11 cellular contexts compared by ENCODE assay signal in the genomic region with DNA sequence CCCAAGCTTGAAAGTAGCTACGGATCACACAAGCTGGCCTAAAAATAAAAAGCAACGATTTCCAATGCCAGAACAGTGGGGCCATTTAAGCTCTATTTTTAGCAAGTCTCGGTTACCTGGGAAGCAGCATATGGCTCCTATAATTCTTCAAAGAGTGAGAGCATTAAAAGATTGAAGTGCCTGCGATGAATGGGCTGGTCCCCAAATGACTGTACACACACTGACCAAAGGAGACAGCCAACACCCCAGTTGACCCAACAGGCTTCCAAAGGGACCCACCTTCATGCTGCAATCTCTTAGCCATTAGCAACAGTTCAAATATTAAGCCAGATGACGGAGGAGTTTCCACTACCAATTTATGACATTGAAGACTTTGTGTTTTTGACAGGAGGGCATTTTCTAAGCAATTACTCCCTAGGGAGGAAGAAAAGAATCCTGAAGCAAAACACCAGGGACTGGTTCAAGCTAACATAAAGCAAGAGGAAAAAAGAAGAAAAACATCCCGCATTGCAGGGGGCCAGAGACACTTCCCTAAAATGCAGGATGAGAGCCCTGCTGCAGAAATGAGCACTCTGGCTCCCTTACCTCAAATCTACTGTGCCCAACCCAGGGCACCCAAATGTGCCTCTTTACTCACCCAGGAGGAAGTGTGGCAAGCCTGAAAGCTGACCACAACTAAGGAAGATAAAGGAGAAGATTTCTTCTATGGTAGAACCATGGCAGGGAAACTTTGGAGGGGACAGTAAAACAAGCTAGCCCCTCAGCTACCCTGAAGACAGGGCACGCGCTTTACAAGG. TPM values are rescaled to one million over a fixed set of nuclear protein-coding genes. Genes with fewer than 3 reads are reported as not detected.
DNase-seq lines count a peak whose midpoint lies in the region; ATAC-seq and TF ChIP-seq lines count a peak whose summit lies in the region.
"Had no signal": no experiment of that assay in that cellular context is flagged by ENCODE, and none has a peak within 500 bp of the region (broad histone marks: within the 10 kb centered on the region; RNA-seq: fewer than 3 reads in every experiment).

No MANE protein-coding gene starts in this region.

- intact Hi-C loops in left ventricle myocardium inferior (cut with micrococcal nuclease) = no loop called here
- intact Hi-C loops in aorta (cut with DNase I) = no loop called here

- ATAC-seq in aorta (ENCODE audit: low FRiP score) (peak; percentile 50), HG03469 (IDR thresholded peaks at IDR 0.05; ENCODE audit: unreplicated experiment) (no peak)

- no peaks in the 10 kb centered on the region for H3K9me3 ChIP-seq in left ventricle myocardium inferior (replicated peaks)
- no peaks in the 10 kb centered on the region for H3K9me3 ChIP-seq in aorta (ENCODE audit: control insufficient read depth, low read length)
- no peaks in the 10 kb centered on the region for H3K9me3 ChIP-seq in BE2C

- H3K27ac Mint-ChIP-seq in activated naive CD4-positive, alpha-beta T cell treated with anti-CD3 and anti-CD28 coated beads, Interleukin-2, amount 10 ng/mL, durations not matched to agents 7 days and 5 days = peak overlapping the region; percentile 64

- no peaks in the 10 kb centered on the region for H3K27me3 ChIP-seq in left ventricle myocardium inferior (ENCODE audit: low read depth)
- H3K27me3 ChIP-seq in aorta (ENCODE audit: control insufficient read depth in 1 of 2, insufficient read depth in 2 of 2, low read length in 1 of 2) = no peaks in the 10 kb centered on the region
- H3K27me3 ChIP-seq in BE2C = no peaks in the 10 kb centered on the region

- 55 to 69% methylated on average over 8 of the region's 8 CpGs for WGBS in aorta, 2 donors

- no peaks in the 10 kb centered on the region for H3K27me3 Mint-ChIP-seq in activated naive CD4-positive, alpha-beta T cell treated with anti-CD3 and anti-CD28 coated beads, Interleukin-2, amount 10 ng/mL, durations not matched to agents 7 days and 5 days

- H3K4me3 Mint-ChIP-seq in activated naive CD4-positive, alpha-beta T cell treated with anti-CD3 and anti-CD28 coated beads, Interleukin-2, amount 10 ng/mL, durations not matched to agents 7 days and 5 days = no peak overlapping the region

- H3K36me3 Mint-ChIP-seq in activated naive CD4-positive, alpha-beta T cell treated with anti-CD3 and anti-CD28 coated beads, Interleukin-2, amount 10 ng/mL, durations not matched to agents 7 days and 5 days = peaks cover 9% of the 10 kb centered on the region

- peaks cover 24% of the 10 kb centered on the region for H3K4me1 ChIP-seq in left ventricle myocardium inferior
- H3K4me1 ChIP-seq in aorta (ENCODE audit: control insufficient read depth in 1 of 2, insufficient read depth in 2 of 2, low read length in 2 of 2) = peaks cover 0 to 3% of the 10 kb centered on the region in 2 donors
- no peaks in the 10 kb centered on the region for H3K4me1 ChIP-seq in BE2C

- no peak overlapping the region for H3K4me3 ChIP-seq in left ventricle myocardium inferior
- H3K4me3 ChIP-seq in aorta (ENCODE audit: low read length in 2 of 2) = no peak overlapping the region
- H3K4me3 ChIP-seq in BE2C (ENCODE audit: low read depth, low read length) = no peak overlapping the region

- CTCF ChIA-PET in activated naive CD4-positive, alpha-beta T cell treated with anti-CD3 and anti-CD28 coated beads, Interleukin-2, amount 10 ng/mL, durations not matched to agents 7 days and 5 days (lab: Charles Lee) = no interaction called here

- H3K9me3 Mint-ChIP-seq in activated naive CD4-positive, alpha-beta T cell treated with anti-CD3 and anti-CD28 coated beads, Interleukin-2, amount 10 ng/mL, durations not matched to agents 7 days and 5 days = no peaks in the 10 kb centered on the region

- no peak for DNase-seq in activated naive CD4-positive, alpha-beta T cell treated with anti-CD3 and anti-CD28 coated beads, Interleukin-2, amount 10 ng/mL, durations not matched to agents 7 days and 5 days
- DNase-seq in activated naive CD4-positive, alpha-beta T cell treated with Interleukin-2 at 50 U/mL for 16 hours = no peak
- DNase-seq in SIG-M5 treated with dmso at 0.1 percent for 504 hours (lab: John Stamatoyannopoulos, UW; ENCODE audit: unreplicated experiment) (peak; percentile 92), left ventricle myocardium inferior (no peak), aorta (no peak), BE2C (no peak), NCI-H748 (lab: John Stamatoyannopoulos, UW; ENCODE audit: unreplicated experiment) (no peak)
- DNase-seq: foreskin fibroblast, NCI-H1092, small intestine had no signal

- no peak for TF ChIP-seq CTCF in left ventricle myocardium inferior (IDR thresholded peaks at IDR 0.05; ENCODE audit: borderline replicate concordance)
- TF ChIP-seq CTCF in BE2C (IDR thresholded peaks at IDR 0.05; ENCODE audit: low read depth, low read length) = no peak

- H3K36me3 ChIP-seq in left ventricle myocardium inferior = no peaks in the 10 kb centered on the region
- no peaks in the 10 kb centered on the region for H3K36me3 ChIP-seq in aorta (ENCODE audit: control insufficient read depth in 1 of 2, insufficient read depth in 2 of 2, low read length in 1 of 2)
- H3K36me3 ChIP-seq in BE2C = no peaks in the 10 kb centered on the region

- peaks cover 65% of the 10 kb centered on the region for H3K4me1 Mint-ChIP-seq in activated naive CD4-positive, alpha-beta T cell treated with anti-CD3 and anti-CD28 coated beads, Interleukin-2, amount 10 ng/mL, durations not matched to agents 7 days and 5 days

- H3K27ac ChIP-seq in left ventricle myocardium inferior (replicated peaks) = peak overlapping the region; percentile 69
- no peak overlapping the region for H3K27ac ChIP-seq in aorta (ENCODE audit: low read depth in 1 of 2, low read length in 2 of 2)

RNA-seq across cellular contexts. Expression of a gene that starts 21.6 kb away (rescaled TPM):
- total RNA-seq in left ventricle myocardium inferior = 37.2 TPM
- 10 to 100 TPM; 21.7 to 27.8 TPM for total RNA-seq in aorta
- 1 to 10 TPM; 4.9 to 8.9 TPM for polyA plus RNA-seq in aorta
- polyA plus RNA-seq in BE2C (2012; ENCODE audit: insufficient read depth, insufficient read length, low read depth) = 8.1 TPM
